2 cellular contexts compared by ENCODE assay signal in the genomic region with DNA sequence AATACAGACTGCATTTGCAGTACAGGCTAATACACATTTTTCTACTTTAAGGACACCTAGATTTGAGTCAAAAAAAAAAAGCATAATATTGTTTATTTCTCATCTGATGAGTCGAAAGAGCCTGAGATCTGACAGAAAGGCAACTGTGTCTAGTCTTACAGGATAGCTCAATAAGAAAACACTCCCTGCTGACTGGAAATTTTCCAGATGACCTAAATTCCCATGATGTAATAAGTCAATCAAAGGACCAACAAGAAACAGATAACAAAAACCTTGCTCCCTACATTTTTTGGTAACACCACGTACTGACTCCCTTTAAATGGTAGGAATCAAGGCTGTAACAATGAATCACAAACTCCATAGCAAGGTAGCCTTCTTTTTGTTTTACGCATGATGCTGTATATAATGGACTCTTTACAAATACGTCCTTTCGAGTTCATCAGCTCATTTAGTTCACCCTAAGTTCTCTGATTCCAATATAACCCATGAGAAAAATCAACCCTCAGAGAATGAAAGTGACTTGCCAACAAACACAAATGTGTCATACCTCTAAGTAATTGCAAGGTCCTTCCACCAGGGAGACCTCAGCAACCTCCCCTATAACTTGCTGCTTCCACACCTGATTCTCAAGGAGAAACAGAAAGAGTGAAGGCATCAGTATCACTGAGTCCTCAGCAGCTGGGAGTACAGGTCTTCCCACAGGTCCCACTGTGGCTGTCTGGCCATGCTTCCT.
A peak's percentile ranks its signal among the peaks of the same experiment; 100 is the strongest.
TF ChIP-seq lines count a peak whose summit lies in the region.

No MANE protein-coding gene starts in this region.

TF ChIP-seq in HEK293, 187 proteins besides CTCF, POLR2A, EP300 and RAD21 (continues in another document):
- TF ChIP-seq ZNF24 (tag by site-specific recombination; IDR thresholded peaks at IDR 0.05) (0 out of 2 replicates have a peak, but pooled peaks have one; percentile 27), ZNF629 (tag by site-specific recombination; IDR thresholded peaks at IDR 0.05) (peak; percentile 67; the same call in 1 of the 2 replicates), SP7 (tag by site-specific recombination; IDR thresholded peaks at IDR 0.05) (no peak), ZNF792 (tag by site-specific recombination; IDR thresholded peaks at IDR 0.05) (no peak), ZNF558 (tag by site-specific recombination; IDR thresholded peaks at IDR 0.05) (no peak), HOXA7 (CRISPR knock-in tag; IDR thresholded peaks at IDR 0.05; ENCODE audit: borderline replicate concordance) (no peak), ZNF366 (tag by site-specific recombination; conservative IDR thresholded peaks at IDR 0.05) (0 out of 2 replicates have a peak, but pooled peaks have one; percentile 15), ZNF10 (tag by site-specific recombination; IDR thresholded peaks at IDR 0.05) (no peak), SCRT1 (tag by site-specific recombination; IDR thresholded peaks at IDR 0.05; ENCODE audit: borderline replicate concordance) (no peak)
- TF ChIP-seq, protein P1, sequence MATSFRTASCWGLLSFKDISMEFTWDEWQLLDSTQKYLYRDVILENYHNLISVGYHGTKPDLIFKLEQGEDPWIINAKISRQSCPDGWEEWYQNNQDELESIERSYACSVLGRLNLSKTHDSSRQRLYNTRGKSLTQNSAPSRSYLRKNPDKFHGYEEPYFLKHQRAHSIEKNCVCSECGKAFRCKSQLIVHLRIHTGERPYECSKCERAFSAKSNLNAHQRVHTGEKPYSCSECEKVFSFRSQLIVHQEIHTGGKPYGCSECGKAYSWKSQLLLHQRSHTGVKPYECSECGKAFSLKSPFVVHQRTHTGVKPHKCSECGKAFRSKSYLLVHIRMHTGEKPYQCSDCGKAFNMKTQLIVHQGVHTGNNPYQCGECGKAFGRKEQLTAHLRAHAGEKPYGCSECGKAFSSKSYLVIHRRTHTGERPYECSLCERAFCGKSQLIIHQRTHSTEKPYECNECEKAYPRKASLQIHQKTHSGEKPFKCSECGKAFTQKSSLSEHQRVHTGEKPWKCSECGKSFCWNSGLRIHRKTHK (tag by site-specific recombination; IDR thresholded peaks at IDR 0.05) = no peak
- TF ChIP-seq, protein P2, sequence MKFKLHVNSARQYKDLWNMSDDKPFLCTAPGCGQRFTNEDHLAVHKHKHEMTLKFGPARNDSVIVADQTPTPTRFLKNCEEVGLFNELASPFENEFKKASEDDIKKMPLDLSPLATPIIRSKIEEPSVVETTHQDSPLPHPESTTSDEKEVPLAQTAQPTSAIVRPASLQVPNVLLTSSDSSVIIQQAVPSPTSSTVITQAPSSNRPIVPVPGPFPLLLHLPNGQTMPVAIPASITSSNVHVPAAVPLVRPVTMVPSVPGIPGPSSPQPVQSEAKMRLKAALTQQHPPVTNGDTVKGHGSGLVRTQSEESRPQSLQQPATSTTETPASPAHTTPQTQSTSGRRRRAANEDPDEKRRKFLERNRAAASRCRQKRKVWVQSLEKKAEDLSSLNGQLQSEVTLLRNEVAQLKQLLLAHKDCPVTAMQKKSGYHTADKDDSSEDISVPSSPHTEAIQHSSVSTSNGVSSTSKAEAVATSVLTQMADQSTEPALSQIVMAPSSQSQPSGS (tag by site-specific recombination; IDR thresholded peaks at IDR 0.05; ENCODE audit: low read depth) = 0 out of 2 replicates have a peak, but pooled peaks have one; percentile 54
- TF ChIP-seq, protein P3, sequence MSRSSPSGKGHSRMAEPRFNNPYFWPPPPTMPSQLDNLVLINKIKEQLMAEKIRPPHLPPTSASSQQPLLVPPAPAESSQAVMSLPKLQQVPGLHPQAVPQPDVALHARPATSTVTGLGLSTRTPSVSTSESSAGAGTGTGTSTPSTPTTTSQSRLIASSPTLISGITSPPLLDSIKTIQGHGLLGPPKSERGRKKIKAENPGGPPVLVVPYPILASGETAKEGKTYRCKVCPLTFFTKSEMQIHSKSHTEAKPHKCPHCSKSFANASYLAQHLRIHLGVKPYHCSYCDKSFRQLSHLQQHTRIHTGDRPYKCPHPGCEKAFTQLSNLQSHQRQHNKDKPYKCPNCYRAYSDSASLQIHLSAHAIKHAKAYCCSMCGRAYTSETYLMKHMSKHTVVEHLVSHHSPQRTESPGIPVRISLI (tag by site-specific recombination; IDR thresholded peaks at IDR 0.05) = no peak
- TF ChIP-seq, protein P4, sequence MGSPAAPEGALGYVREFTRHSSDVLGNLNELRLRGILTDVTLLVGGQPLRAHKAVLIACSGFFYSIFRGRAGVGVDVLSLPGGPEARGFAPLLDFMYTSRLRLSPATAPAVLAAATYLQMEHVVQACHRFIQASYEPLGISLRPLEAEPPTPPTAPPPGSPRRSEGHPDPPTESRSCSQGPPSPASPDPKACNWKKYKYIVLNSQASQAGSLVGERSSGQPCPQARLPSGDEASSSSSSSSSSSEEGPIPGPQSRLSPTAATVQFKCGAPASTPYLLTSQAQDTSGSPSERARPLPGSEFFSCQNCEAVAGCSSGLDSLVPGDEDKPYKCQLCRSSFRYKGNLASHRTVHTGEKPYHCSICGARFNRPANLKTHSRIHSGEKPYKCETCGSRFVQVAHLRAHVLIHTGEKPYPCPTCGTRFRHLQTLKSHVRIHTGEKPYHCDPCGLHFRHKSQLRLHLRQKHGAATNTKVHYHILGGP (tag by site-specific recombination; IDR thresholded peaks at IDR 0.05) = no peak
- TF ChIP-seq, protein P5, sequence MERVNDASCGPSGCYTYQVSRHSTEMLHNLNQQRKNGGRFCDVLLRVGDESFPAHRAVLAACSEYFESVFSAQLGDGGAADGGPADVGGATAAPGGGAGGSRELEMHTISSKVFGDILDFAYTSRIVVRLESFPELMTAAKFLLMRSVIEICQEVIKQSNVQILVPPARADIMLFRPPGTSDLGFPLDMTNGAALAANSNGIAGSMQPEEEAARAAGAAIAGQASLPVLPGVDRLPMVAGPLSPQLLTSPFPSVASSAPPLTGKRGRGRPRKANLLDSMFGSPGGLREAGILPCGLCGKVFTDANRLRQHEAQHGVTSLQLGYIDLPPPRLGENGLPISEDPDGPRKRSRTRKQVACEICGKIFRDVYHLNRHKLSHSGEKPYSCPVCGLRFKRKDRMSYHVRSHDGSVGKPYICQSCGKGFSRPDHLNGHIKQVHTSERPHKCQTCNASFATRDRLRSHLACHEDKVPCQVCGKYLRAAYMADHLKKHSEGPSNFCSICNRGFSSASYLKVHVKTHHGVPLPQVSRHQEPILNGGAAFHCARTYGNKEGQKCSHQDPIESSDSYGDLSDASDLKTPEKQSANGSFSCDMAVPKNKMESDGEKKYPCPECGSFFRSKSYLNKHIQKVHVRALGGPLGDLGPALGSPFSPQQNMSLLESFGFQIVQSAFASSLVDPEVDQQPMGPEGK (tag by site-specific recombination; IDR thresholded peaks at IDR 0.05) = no peak
- TF ChIP-seq, protein P6, sequence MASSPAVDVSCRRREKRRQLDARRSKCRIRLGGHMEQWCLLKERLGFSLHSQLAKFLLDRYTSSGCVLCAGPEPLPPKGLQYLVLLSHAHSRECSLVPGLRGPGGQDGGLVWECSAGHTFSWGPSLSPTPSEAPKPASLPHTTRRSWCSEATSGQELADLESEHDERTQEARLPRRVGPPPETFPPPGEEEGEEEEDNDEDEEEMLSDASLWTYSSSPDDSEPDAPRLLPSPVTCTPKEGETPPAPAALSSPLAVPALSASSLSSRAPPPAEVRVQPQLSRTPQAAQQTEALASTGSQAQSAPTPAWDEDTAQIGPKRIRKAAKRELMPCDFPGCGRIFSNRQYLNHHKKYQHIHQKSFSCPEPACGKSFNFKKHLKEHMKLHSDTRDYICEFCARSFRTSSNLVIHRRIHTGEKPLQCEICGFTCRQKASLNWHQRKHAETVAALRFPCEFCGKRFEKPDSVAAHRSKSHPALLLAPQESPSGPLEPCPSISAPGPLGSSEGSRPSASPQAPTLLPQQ (tag by site-specific recombination; IDR thresholded peaks at IDR 0.05) = 0 out of 2 replicates have a peak, but pooled peaks have one; percentile 17

TF ChIP-seq in K562, 482 proteins besides CTCF, POLR2A, EP300 and RAD21:
- TF ChIP-seq RCOR1 (IDR thresholded peaks at IDR 0.05; ENCODE audit: borderline replicate concordance in 1 of 2, low read depth in 2 of 2, low read length in 2 of 2) (no peak), SMARCC2 (IDR thresholded peaks at IDR 0.05; ENCODE audit: low read depth) (no peak), CBX8 (IDR thresholded peaks at IDR 0.05; ENCODE audit: borderline replicate concordance, extremely low read depth, low read depth, low read length, poor library complexity, severe bottlenecking) (no peak), TCF3 (CRISPR knock-in tag; IDR thresholded peaks at IDR 0.05) (no peak), FOXA3 (CRISPR knock-in tag; conservative IDR thresholded peaks at IDR 0.05 in 1 of 2, IDR thresholded peaks at IDR 0.05 in 1 of 2) (no peak), ZNF586 (CRISPR knock-in tag; conservative IDR thresholded peaks at IDR 0.05) (no peak), CREBBP (IDR thresholded peaks at IDR 0.05; ENCODE audit: low read depth, low read length) (no peak)
- TF ChIP-seq, protein P7, sequence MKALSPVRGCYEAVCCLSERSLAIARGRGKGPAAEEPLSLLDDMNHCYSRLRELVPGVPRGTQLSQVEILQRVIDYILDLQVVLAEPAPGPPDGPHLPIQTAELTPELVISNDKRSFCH (CRISPR knock-in tag; IDR thresholded peaks at IDR 0.05) = no peak
- TF ChIP-seq, protein P7 (tag; IDR thresholded peaks at IDR 0.05) = no peak
